ENCODE assay signal across 9 cellular contexts in the genomic region with DNA sequence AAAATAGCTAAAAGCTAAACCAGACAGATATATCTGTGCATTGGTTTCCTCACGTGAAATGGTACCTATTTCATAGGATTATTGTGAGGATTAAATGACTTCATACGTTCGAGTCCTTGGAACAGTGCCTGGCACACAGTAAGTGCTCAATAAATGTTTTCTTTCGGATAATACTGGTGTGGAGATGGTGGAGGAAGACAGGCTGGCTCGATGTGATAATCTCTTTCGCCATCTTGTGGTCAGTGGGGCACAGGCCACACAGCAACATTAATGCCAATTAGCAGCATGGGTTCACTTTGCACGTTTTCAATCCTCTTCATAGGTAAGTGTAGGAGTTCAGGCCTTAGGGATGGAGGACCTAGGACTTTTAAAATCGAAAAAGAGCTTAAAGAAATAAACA. TPM values are rescaled to one million over a fixed set of nuclear protein-coding genes. Genes with fewer than 3 reads are reported as not detected.
DNase-seq lines count a peak whose midpoint lies in the region; ATAC-seq and TF ChIP-seq lines count a peak whose summit lies in the region.
"Had no signal": no experiment of that assay in that cellular context is flagged by ENCODE, and none has a peak within 500 bp of the region (broad histone marks: within the 10 kb centered on the region; RNA-seq: fewer than 3 reads in every experiment).

No MANE protein-coding gene starts in this region.

- intact Hi-C loops in ascending aorta (cut with DNase I) = no loop called here
- intact Hi-C loops in right lobe of liver (cut with DNase I) = no loop called here

- no peaks in the 10 kb centered on the region for H3K36me3 ChIP-seq in ascending aorta
- H3K36me3 ChIP-seq in right lobe of liver = no peaks in the 10 kb centered on the region
- H3K36me3 ChIP-seq: thoracic aorta had no signal

- no peak overlapping the region for H3K27ac ChIP-seq in ascending aorta
- no peak overlapping the region for H3K27ac ChIP-seq in right lobe of liver
- H3K27ac ChIP-seq: thoracic aorta had no signal

- H3K27me3 ChIP-seq in ascending aorta = no peaks in the 10 kb centered on the region
- H3K27me3 ChIP-seq in right lobe of liver = peaks cover 0 to 6% of the 10 kb centered on the region in 2 donors

- no peak for TF ChIP-seq POLR2A in right lobe of liver (IDR thresholded peaks at IDR 0.05)

- TF ChIP-seq CTCF in ascending aorta (IDR thresholded peaks at IDR 0.05) = peak in 2 of 3 experiments; percentile 29 to 53
- peak; percentile 56 to 83 (median 75) for TF ChIP-seq CTCF in right lobe of liver (IDR thresholded peaks at IDR 0.05)

- ATAC-seq in GM18511 (IDR thresholded peaks at IDR 0.05; ENCODE audit: unreplicated experiment) (peak; percentile 64), right lobe of liver (peak; percentile 68 to 82 (median 78)), HG03460 (IDR thresholded peaks at IDR 0.05; ENCODE audit: unreplicated experiment) (no peak), GM21737 (IDR thresholded peaks at IDR 0.05; ENCODE audit: unreplicated experiment) (no peak), HG03196 (IDR thresholded peaks at IDR 0.05; ENCODE audit: unreplicated experiment) (no peak)

- H3K9me3 ChIP-seq in ascending aorta (no peaks in the 10 kb centered on the region), right lobe of liver (no peaks in the 10 kb centered on the region)
- H3K9me3 ChIP-seq: thoracic aorta had no signal

- H3K4me1 ChIP-seq in ascending aorta = no peaks in the 10 kb centered on the region
- H3K4me1 ChIP-seq in right lobe of liver = peaks cover 0 to 6% (median 0%) of the 10 kb centered on the region in 4 donors

- DNase-seq in CD1c-positive myeloid dendritic cell (ENCODE audit: extremely low spot score) (peak; percentile 3), M059J (ENCODE audit: low read depth) (peak; percentile 24), ascending aorta (ENCODE audit: low spot score in 2 of 2) (no peak), right lobe of liver (peak in 1 of 3 donors; percentile 28)

- WGBS in right lobe of liver (ENCODE audit: insufficient coverage, low coverage, low lambda C conversion rate, missing lambda C conversion rate) = 14% methylated on average over 8 of the region's 8 CpGs

- H3K4me3 ChIP-seq in ascending aorta (no peak overlapping the region), right lobe of liver (no peak overlapping the region)
- H3K4me3 ChIP-seq: thoracic aorta had no signal

RNA-seq across cellular contexts. Expression of a gene that starts 9.3 kb away (rescaled TPM):
- not detected in 2 replicates for total RNA-seq in M059J (2014; rRNA removed; shearing (Covaris generic))
- total RNA-seq in ascending aorta (not detected), right lobe of liver (under 1 TPM in 1 of 6 experiments, not detected in 5; 0.98 TPM)
- total RNA-seq: thoracic aorta had no signal

RNA-seq across cellular contexts. Expression of a gene that starts 40.9 kb away (rescaled TPM):
- 1.4 and 1.6 TPM in 2 replicates for total RNA-seq in M059J (2014; rRNA removed; shearing (Covaris generic))
- total RNA-seq in ascending aorta (not detected), right lobe of liver (1 to 10 TPM in 4 of 6 experiments, under 1 TPM in 2; 0.68 to 1.5 (median 1.2) TPM)

Comparison
In these comparisons a context has a peak if more than half of its experiments do, and no peak if none do; other contexts are left out.
1. DNase-seq: peak in CD1c-positive myeloid dendritic cell (single experiment) and M059J (single experiment); none in ascending aorta (0 of 2).
2. ATAC-seq: peak in GM18511 (single experiment) and right lobe of liver (4 of 4); none in HG03460 (single experiment), GM21737 (single experiment) and HG03196 (single experiment).